In the genomic region with DNA sequence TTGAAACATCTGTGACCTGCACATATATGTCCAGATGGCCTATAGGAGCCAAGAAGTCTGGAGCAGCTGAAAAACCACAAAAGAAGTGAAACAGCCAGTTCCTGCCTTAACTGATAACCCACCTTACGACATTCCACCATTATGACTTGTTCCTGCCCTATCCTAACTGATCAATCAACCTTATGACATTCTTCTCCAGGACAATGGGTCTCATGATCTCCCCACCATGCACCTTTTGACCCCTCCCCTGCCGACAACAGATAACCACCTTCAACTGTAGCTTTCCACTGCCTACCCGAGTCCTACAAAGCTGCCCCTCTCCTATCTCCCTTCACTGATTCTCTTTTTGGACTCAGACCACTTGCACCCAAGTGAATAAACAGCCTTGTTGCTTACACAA, we compare ENCODE assay signal across 16 cellular contexts.
"Had no signal": no experiment of that assay in that cellular context is flagged by ENCODE, and none has a peak within 500 bp of the region (broad histone marks: within the 10 kb centered on the region; RNA-seq: fewer than 3 reads in every experiment).

No MANE protein-coding gene starts in this region.

- ATAC-seq: effector memory CD8-positive, alpha-beta T cell; left lobe of liver; mucosa of descending colon; natural killer cell treated with Interleukin-12 subunit alpha and Interleukin-12 subunit beta and Interleukin-15 and Interleukin-18, amount 100 ng/mL, for 72 hours; sciatic nerve; stimulated activated naive B cell treated with anti-CD40 and anti-IgM and Interleukin-4, amounts not matched to agents 10 μg/mL and 1 μg/mL and 100 μg/mL, for 72 hours; upper lobe of right lung had no signal

- DNase-seq: cortex of kidney; effector memory CD8-positive, alpha-beta T cell; erythroblast; esophagus squamous epithelium; foreskin melanocyte; hypothalamus; kidney; mucosa of descending colon; naive B cell; stimulated activated CD4-positive, alpha-beta T cell treated with anti-CD3 and anti-CD28 coated beads, Interleukin-4, amount 100 ng/mL, for 4 hours; stimulated activated naive B cell treated with anti-CD40 and anti-IgM and Interleukin-4, amounts not matched to agents 10 μg/mL and 1 μg/mL and 100 μg/mL, for 72 hours; upper lobe of right lung; uterus had no signal
